Comparison of ENCODE assay signal across 15 cellular contexts in genomic region chr12:103947871-103948555, GRCh38. TPM values are rescaled to one million over a fixed set of nuclear protein-coding genes. Genes with fewer than 3 reads are reported as not detected.
DNase-seq lines count a peak whose midpoint lies in the region; ATAC-seq lines count a peak whose summit lies in the region.
"Had no signal": no experiment of that assay in that cellular context is flagged by ENCODE, and none has a peak within 500 bp of the region (broad histone marks: within the 10 kb centered on the region; RNA-seq: fewer than 3 reads in every experiment).

No MANE protein-coding gene starts in this region.

- H3K4me3 Mint-ChIP-seq in activated CD4-positive, alpha-beta memory T cell treated with anti-CD3 and anti-CD28 coated beads for 36 hours: no peak overlapping the region
- H3K4me3 Mint-ChIP-seq: activated B cell treated with CpG ODN at 0.5 μM for 24 hours, nephron had no signal

- ATAC-seq in left colon: no peak
- ATAC-seq: gastroesophageal sphincter had no signal

- H3K4me1 ChIP-seq in mesodermal cell (ENCODE audit: control insufficient read depth, insufficient read depth, low read length, poor library complexity, severe bottlenecking): no peaks in the 10 kb centered on the region
- H3K4me1 ChIP-seq: colonic mucosa, gastroesophageal sphincter had no signal

- WGBS in mesodermal cell (ENCODE audit: insufficient coverage in 2 of 2), 2 experiments: 87 to 93% methylated on average over 3 to 6 of the region's 7 CpGs

- H3K9me3 ChIP-seq in mesodermal cell (ENCODE audit: control insufficient read depth, low read length): no peaks in the 10 kb centered on the region
- H3K9me3 ChIP-seq: colonic mucosa, gastroesophageal sphincter, thoracic aorta had no signal

- peak; percentile 14 for DNase-seq in NK-92 treated with Interleukin-12 subunit alpha and Interleukin-12 subunit beta, amount 100 ng/mL, for 24 hours (lab: John Stamatoyannopoulos, UW)
- no peak for DNase-seq in NK-92 (lab: John Stamatoyannopoulos, UW; ENCODE audit: unreplicated experiment)
- peak; percentile 73 for DNase-seq in CD1c-positive myeloid dendritic cell (ENCODE audit: extremely low spot score)
- peak; percentile 30 for DNase-seq in activated CD4-positive, alpha-beta memory T cell treated with anti-CD3 and anti-CD28 coated beads for 36 hours
- no peak for DNase-seq in NCI-H345 treated with DMSO at 0.1 percent for 48 hours (lab: John Stamatoyannopoulos, UW; ENCODE audit: unreplicated experiment)
- DNase-seq in NCI-H345 (lab: John Stamatoyannopoulos, UW): no peak
- no peak for DNase-seq in left colon
- DNase-seq: activated B cell treated with CpG ODN at 0.5 μM for 24 hours, aorta, colonic mucosa, NCI-H187 had no signal

- peak overlapping the region; percentile 68 for H3K27ac Mint-ChIP-seq in activated CD4-positive, alpha-beta memory T cell treated with anti-CD3 and anti-CD28 coated beads for 36 hours

- H3K4me1 Mint-ChIP-seq in activated CD4-positive, alpha-beta memory T cell treated with anti-CD3 and anti-CD28 coated beads for 36 hours (ENCODE audit: low read depth): peaks cover 45% of the 10 kb centered on the region
- H3K4me1 Mint-ChIP-seq: activated B cell treated with CpG ODN at 0.5 μM for 24 hours had no signal

- H3K36me3 ChIP-seq in mesodermal cell (ENCODE audit: control insufficient read depth, insufficient read depth, low read length): peaks cover 96% of the 10 kb centered on the region

- H3K27me3 Mint-ChIP-seq in activated CD4-positive, alpha-beta memory T cell treated with anti-CD3 and anti-CD28 coated beads for 36 hours: no peaks in the 10 kb centered on the region
- H3K27me3 Mint-ChIP-seq: activated B cell treated with CpG ODN at 0.5 μM for 24 hours had no signal

- CTCF ChIA-PET in activated CD4-positive, alpha-beta memory T cell treated with anti-CD3 and anti-CD28 coated beads for 36 hours (lab: Charles Lee): interaction anchor here (1.0 kb wide), 1 partner anchor 161 kb away, joined by 3 read pairs; no protein-coding TSS in a partner anchor

- no peaks in the 10 kb centered on the region for H3K9me3 Mint-ChIP-seq in activated CD4-positive, alpha-beta memory T cell treated with anti-CD3 and anti-CD28 coated beads for 36 hours
- H3K9me3 Mint-ChIP-seq: activated B cell treated with CpG ODN at 0.5 μM for 24 hours, nephron had no signal

- H3K4me3 ChIP-seq in mesodermal cell (ENCODE audit: extremely low read depth, insufficient read depth, low read length, poor library complexity, severe bottlenecking): no peak overlapping the region
- H3K4me3 ChIP-seq: colonic mucosa, gastroesophageal sphincter, thoracic aorta had no signal

- POLR2A ChIA-PET in activated CD4-positive, alpha-beta memory T cell treated with anti-CD3 and anti-CD28 coated beads for 36 hours (lab: Charles Lee): interaction anchor here (1.4 to 1.8 kb wide), 2 partner anchors 8 to 18 kb away, joined by 3 to 10 read pairs; partner anchors contain the start of gene TDG

- intact Hi-C loops in activated CD4-positive, alpha-beta memory T cell treated with anti-CD3 and anti-CD28 coated beads for 36 hours (cut with micrococcal nuclease): no loop called here
- intact Hi-C loops in left colon (cut with DNase I, micrococcal nuclease): no loop called here

- peak overlapping the region; percentile 20 for H3K27ac ChIP-seq in mesodermal cell (ENCODE audit: low read depth, low read length, severe bottlenecking)
- H3K27ac ChIP-seq: colonic mucosa, gastroesophageal sphincter, thoracic aorta had no signal

- H3K36me3 Mint-ChIP-seq in activated CD4-positive, alpha-beta memory T cell treated with anti-CD3 and anti-CD28 coated beads for 36 hours: peaks cover 66% of the 10 kb centered on the region

RNA-seq across cellular contexts. Expression of gene TDG, which starts 17.7 kb away (rescaled TPM):
- 10 to 100 TPM; 29.1 to 29.7 TPM for total RNA-seq in activated CD4-positive, alpha-beta memory T cell treated with anti-CD3 and anti-CD28 coated beads for 36 hours
- 37.7 TPM for polyA plus RNA-seq in mesodermal cell (2013, experiment 1 of 2)
- polyA plus RNA-seq in mesodermal cell (2013, experiment 2 of 2): 39.3 TPM
- 10 to 100 TPM; 22.7 to 31.6 TPM for total RNA-seq in left colon

RNA-seq across cellular contexts. Expression of gene HSP90B1, which starts 17.8 kb away (rescaled TPM):
- total RNA-seq in activated CD4-positive, alpha-beta memory T cell treated with anti-CD3 and anti-CD28 coated beads for 36 hours: 100 to 1,000 TPM; 452 to 453 TPM
- polyA plus RNA-seq in mesodermal cell (2013, experiment 1 of 2): 1,475 TPM
- 1,549 TPM for polyA plus RNA-seq in mesodermal cell (2013, experiment 2 of 2)
- 100 to 1,000 TPM; 440 to 482 TPM for total RNA-seq in left colon

Comparison
In these comparisons a context has a peak if more than half of its experiments do, and no peak if none do; other contexts are left out.
1. DNase-seq: peak in NK-92 treated with Interleukin-12 subunit alpha and Interleukin-12 subunit beta, amount 100 ng/mL, for 24 hours (single experiment), CD1c-positive myeloid dendritic cell (single experiment) and activated CD4-positive, alpha-beta memory T cell treated with anti-CD3 and anti-CD28 coated beads for 36 hours (single experiment); none in NK-92 (single experiment), NCI-H345 treated with DMSO at 0.1 percent for 48 hours (single experiment), NCI-H345 (single experiment) and left colon (0 of 2).